24 cellular contexts compared by ENCODE assay signal in genomic region chr9:20364954-20365353, GRCh38.
"Had no signal": no experiment of that assay in that cellular context is flagged by ENCODE, and none has a peak within 500 bp of the region (broad histone marks: within the 10 kb centered on the region; RNA-seq: fewer than 3 reads in every experiment).

No MANE protein-coding gene starts in this region.

- H3K36me3 ChIP-seq: left lung, right lobe of liver, thoracic aorta, uterus had no signal

- ATAC-seq: foreskin keratinocyte; gastroesophageal sphincter; left lung; naive thymus-derived CD8-positive, alpha-beta T cell; right lobe of liver; stimulated activated naive B cell treated with anti-CD40 and anti-IgM and Interleukin-4, amounts not matched to agents 10 μg/mL and 1 μg/mL and 100 μg/mL, for 72 hours had no signal

- H3K27ac Mint-ChIP-seq: progenitor cell of endocrine pancreas; stimulated activated naive B cell treated with anti-CD40 and anti-IgM and Interleukin-4, amounts not matched to agents 10 μg/mL and 1 μg/mL and 100 μg/mL, for 72 hours; stimulated activated naive CD8-positive, alpha-beta T cell treated with anti-CD3 and anti-CD28 coated beads, Interleukin-15, Interleukin-2, amounts not matched to agents 100 ng/mL and 50 ng/mL, for 24 hours had no signal

- DNase-seq: effector memory CD4-positive, alpha-beta T cell; foreskin keratinocyte; heart left ventricle; kidney; left lung; mammary epithelial cell; mesendoderm; midbrain; naive thymus-derived CD8-positive, alpha-beta T cell; right lobe of liver; small intestine; stimulated activated CD4-positive, alpha-beta T cell treated with anti-CD3 and anti-CD28 coated beads, Interleukin-15, amount 100 ng/mL, for 24 hours; stimulated activated CD4-positive, alpha-beta T cell treated with anti-CD3 and anti-CD28 coated beads, Interleukin-2, amount 100 ng/mL, for 48 hours; stimulated activated naive B cell treated with anti-CD40 and anti-IgM and Interleukin-4, amounts not matched to agents 10 μg/mL and 1 μg/mL and 100 μg/mL, for 72 hours; upper lobe of left lung; uterus had no signal

- H3K4me1 ChIP-seq: foreskin keratinocyte, left lung, right lobe of liver, upper lobe of left lung, uterus had no signal

- H3K9me3 Mint-ChIP-seq: neural crest cell; stimulated activated naive CD8-positive, alpha-beta T cell treated with anti-CD3 and anti-CD28 coated beads, Interleukin-15, Interleukin-2, amounts not matched to agents 100 ng/mL and 50 ng/mL, for 24 hours had no signal

- H3K27me3 Mint-ChIP-seq: naive thymus-derived CD8-positive, alpha-beta T cell; progenitor cell of endocrine pancreas; stimulated activated naive B cell treated with anti-CD40 and anti-IgM and Interleukin-4, amounts not matched to agents 10 μg/mL and 1 μg/mL and 100 μg/mL, for 72 hours; stimulated activated naive CD8-positive, alpha-beta T cell treated with anti-CD3 and anti-CD28 coated beads, Interleukin-15, Interleukin-2, amounts not matched to agents 100 ng/mL and 50 ng/mL, for 24 hours had no signal

- H3K4me3 Mint-ChIP-seq: naive thymus-derived CD8-positive, alpha-beta T cell; neural crest cell; stimulated activated naive B cell treated with anti-CD40 and anti-IgM and Interleukin-4, amounts not matched to agents 10 μg/mL and 1 μg/mL and 100 μg/mL, for 72 hours; stimulated activated naive CD8-positive, alpha-beta T cell treated with anti-CD3 and anti-CD28 coated beads, Interleukin-15, Interleukin-2, amounts not matched to agents 100 ng/mL and 50 ng/mL, for 24 hours had no signal

- H3K9me3 ChIP-seq: esophagus muscularis mucosa, gastroesophageal sphincter, heart left ventricle, left lung, right lobe of liver, thoracic aorta, tibial nerve, upper lobe of left lung, uterus had no signal

- H3K4me3 ChIP-seq: esophagus muscularis mucosa, gastroesophageal sphincter, heart left ventricle, hepatocyte, left lung, right lobe of liver, thoracic aorta, tibial nerve, upper lobe of left lung, uterus had no signal
